8 cellular contexts compared by ENCODE assay signal in genomic region chr11:46489668-46490560, GRCh38.
DNase-seq lines count a peak whose midpoint lies in the region; ATAC-seq, FAIRE-seq and TF ChIP-seq lines count a peak whose summit lies in the region.

No MANE protein-coding gene starts in this region.

- ATAC-seq in Panc1 (peak; percentile 95), K562 (peak; percentile 98), left colon (peak; percentile 21), GM21723 (IDR thresholded peaks at IDR 0.05; ENCODE audit: unreplicated experiment) (no peak)

- H2AFZ ChIP-seq in K562 (ENCODE audit: low read depth, low read length) = no peak overlapping the region

- in situ Hi-C loops in Panc1 (cut with HindIII; ENCODE audit: low pct_unique_long_range_greater_than_20kb, low sequenced_read_pairs) = no loop called here
- in situ Hi-C loops in K562 (cut with MboI) = no loop called here

- CTCF ChIA-PET in Panc1 (lab: Charles Lee) = interaction anchor here (0.5 to 2.1 kb wide), 13 partner anchors 9 to 135 kb away, joined by 3 to 8 read pairs (median 3); no protein-coding TSS in a partner anchor
- CTCF ChIA-PET in K562 (lab: Yijun Ruan, JAX; ENCODE audit: low intra/inter-chr PET ratio) = interaction anchor here (0.7 to 1.8 kb wide), 4 partner anchors 39 to 1118 kb away, joined by 3 to 11 read pairs (median 6); partner anchors contain the start of genes ATG13 and HARBI1

- BruUV-seq in Panc1 (replicated peaks; lab: Mats Ljungman, UMichigan) (TSS peak; percentile 32), K562 (replicated peaks; lab: Mats Ljungman, UMichigan) (TSS peak; percentile 17)

- H3K27me3 ChIP-seq in Panc1 (ENCODE audit: control insufficient read depth, insufficient read depth, low read length) = no peaks in the 10 kb centered on the region
- H3K27me3 ChIP-seq in K562 (ENCODE audit: control insufficient read depth in 2 of 2, insufficient read depth in 2 of 2, low read length in 2 of 2) = no peaks in the 10 kb centered on the region
- no peaks in the 10 kb centered on the region for H3K27me3 ChIP-seq in tibial artery

- no peaks in the 10 kb centered on the region for H3K9me1 ChIP-seq in K562 (ENCODE audit: control insufficient read depth, insufficient read depth, low read length)

- H3K79me2 ChIP-seq in K562 (ENCODE audit: control insufficient read depth, insufficient read depth, low read length) = no peaks in the 10 kb centered on the region

- H3K36me3 ChIP-seq in Panc1 (ENCODE audit: control insufficient read depth, insufficient read depth, low read length) (peaks cover 2% of the 10 kb centered on the region; the same call in 1 of the 2 replicates), K562 (ENCODE audit: control insufficient read depth, insufficient read depth, low read length) (peaks cover 35% of the 10 kb centered on the region), tibial artery (peaks cover 9 to 32% (median 20%) of the 10 kb centered on the region in 3 donors)

- H3K4me3 ChIP-seq in Panc1 (ENCODE audit: low read depth in 2 of 2, low read length in 2 of 2) (no peak overlapping the region), K562 (no peak overlapping the region), tibial artery (no peak overlapping the region)

- TF ChIP-seq CTCF in Panc1 (IDR thresholded peaks at IDR 0.05) = peak; percentile 82
- peak; percentile 58 to 74 (median 70) for TF ChIP-seq CTCF in K562 (IDR thresholded peaks at IDR 0.05 in 2 of 3, conservative IDR thresholded peaks at IDR 0.05 in 1 of 3; ENCODE audit: insufficient read depth in 2 of 3, low read depth in 1 of 3, low read length in 3 of 3)
- peak; percentile 31 to 33 for TF ChIP-seq CTCF in tibial artery (IDR thresholded peaks at IDR 0.05)

- DNase-seq in SIG-M5 treated with dmso at 0.1 percent for 504 hours (lab: John Stamatoyannopoulos, UW; ENCODE audit: unreplicated experiment) (peak; percentile 69), SIG-M5 (lab: John Stamatoyannopoulos, UW) (no peak), HuH-7.5 (ENCODE audit: low spot score) (peak; percentile 37), Panc1 (ENCODE audit: low read depth, low spot score) (peak; percentile 10), K562 (ENCODE audit: extremely low read depth in 1 of 4, low spot score in 3 of 4) (peak; percentile 30 to 69 (median 43)), left colon (peak in 1 of 2 donors; percentile 30), tibial artery (no peak)

- no peak overlapping the region for H3K9ac ChIP-seq in K562 (ENCODE audit: insufficient read depth in 1 of 2, low read depth in 2 of 2, low read length in 2 of 2)

- WGBS in K562 (ENCODE audit: insufficient coverage, low coverage, missing lambda C conversion rate) = 50% methylated on average over 6 of the region's 6 CpGs

- no peaks in the 10 kb centered on the region for H4K20me1 ChIP-seq in K562 (replicated peaks; ENCODE audit: control insufficient read depth, insufficient read depth, low read length)

- intact Hi-C loops in Panc1 (cut with micrococcal nuclease; ENCODE audit: unreplicated experiment) (no loop called here), K562 (cut with micrococcal nuclease) (loop anchor here (2.0 kb wide), 2 partner anchors 39 to 47 kb away; no protein-coding TSS in a partner anchor), left colon (cut with DNase I, micrococcal nuclease) (no loop called here), tibial artery (cut with DNase I; ENCODE audit: low total_unique reads) (no loop called here)

- H3K27ac ChIP-seq in Panc1 (ENCODE audit: low read length) (no peak overlapping the region), K562 (ENCODE audit: extremely low read depth, low read depth, low read length) (no peak overlapping the region), tibial artery (no peak overlapping the region)

- H3K4me1 ChIP-seq in Panc1 (ENCODE audit: control insufficient read depth, insufficient read depth, low read length) = no peaks in the 10 kb centered on the region
- H3K4me1 ChIP-seq in K562 (replicated peaks in 1 of 2; ENCODE audit: control insufficient read depth in 2 of 2, insufficient read depth in 2 of 2, low read length in 2 of 2) = no peaks in the 10 kb centered on the region
- H3K4me1 ChIP-seq in tibial artery = peaks cover 0 to 7% (median 3%) of the 10 kb centered on the region in 4 donors

- TF ChIP-seq POLR2A in K562 (conservative IDR thresholded peaks at IDR 0.05) = no peak

- peak; percentile 91 for FAIRE-seq in K562 (lab: Jason Lieb, UNC)

- H3K4me2 ChIP-seq in K562 (ENCODE audit: insufficient read depth, low read length) = no peak overlapping the region

- TF ChIP-seq RAD21 in K562 (CRISPR knock-in tag; conservative IDR thresholded peaks at IDR 0.05 in 1 of 2, IDR thresholded peaks at IDR 0.05 in 1 of 2) = peak; percentile 66 to 75

- POLR2A ChIA-PET in Panc1 (lab: Charles Lee) (interaction anchor here (1.0 kb wide), 1 partner anchor 39 kb away, joined by 3 read pairs; no protein-coding TSS in a partner anchor), K562 (lab: Yijun Ruan, JAX) (interaction anchor here (0.5 to 2.1 kb wide), 11 partner anchors 9 to 129 kb away, joined by 3 to 8 read pairs (median 4); no protein-coding TSS in a partner anchor)

- no peak for TF ChIP-seq EP300 in K562 (IDR thresholded peaks at IDR 0.05; ENCODE audit: low read length)

- H3K9me3 ChIP-seq in Panc1 (ENCODE audit: control insufficient read depth, insufficient read depth, low read depth, low read length) (no peaks in the 10 kb centered on the region), K562 (replicated peaks; ENCODE audit: control insufficient read depth, insufficient read depth, low read depth, low read length) (no peaks in the 10 kb centered on the region), tibial artery (no peaks in the 10 kb centered on the region)

TF ChIP-seq in K562, 482 proteins besides CTCF, POLR2A, EP300 and RAD21:
- TF ChIP-seq RFX1 (IDR thresholded peaks at IDR 0.05) (peak; percentile 67), JUN (IDR thresholded peaks at IDR 0.05; ENCODE audit: borderline replicate concordance, low read depth, low read length) (no peak), JUN (CRISPR knock-in tag; IDR thresholded peaks at IDR 0.05; ENCODE audit: borderline replicate concordance) (no peak), SMC3 (conservative IDR thresholded peaks at IDR 0.05; ENCODE audit: insufficient read depth, low read depth, low read length) (peak; percentile 57), RCOR1 (IDR thresholded peaks at IDR 0.05; ENCODE audit: borderline replicate concordance in 1 of 2, low read depth in 2 of 2, low read length in 2 of 2) (0 out of 4 replicates have a peak, but pooled peaks of 1 of the 2 experiments have one; percentile 37), TARDBP (IDR thresholded peaks at IDR 0.05) (no peak)
- TF ChIP-seq, protein P1, sequence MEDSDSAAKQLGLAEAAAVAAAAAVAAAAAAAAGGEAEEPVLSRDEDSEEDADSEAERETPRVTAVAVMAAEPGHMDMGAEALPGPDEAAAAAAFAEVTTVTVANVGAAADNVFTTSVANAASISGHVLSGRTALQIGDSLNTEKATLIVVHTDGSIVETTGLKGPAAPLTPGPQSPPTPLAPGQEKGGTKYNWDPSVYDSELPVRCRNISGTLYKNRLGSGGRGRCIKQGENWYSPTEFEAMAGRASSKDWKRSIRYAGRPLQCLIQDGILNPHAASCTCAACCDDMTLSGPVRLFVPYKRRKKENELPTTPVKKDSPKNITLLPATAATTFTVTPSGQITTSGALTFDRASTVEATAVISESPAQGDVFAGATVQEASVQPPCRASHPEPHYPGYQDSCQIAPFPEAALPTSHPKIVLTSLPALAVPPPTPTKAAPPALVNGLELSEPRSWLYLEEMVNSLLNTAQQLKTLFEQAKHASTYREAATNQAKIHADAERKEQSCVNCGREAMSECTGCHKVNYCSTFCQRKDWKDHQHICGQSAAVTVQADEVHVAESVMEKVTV (CRISPR knock-in tag; IDR thresholded peaks at IDR 0.05) = 0 out of 2 replicates have a peak, but pooled peaks have one; percentile 30

Comparison
In these comparisons a context has a peak if more than half of its experiments do, and no peak if none do; other contexts are left out.
1. DNase-seq: peak in SIG-M5 treated with dmso at 0.1 percent for 504 hours (single experiment), HuH-7.5 (single experiment), Panc1 (single experiment) and K562 (4 of 4); none in SIG-M5 (single experiment) and tibial artery (0 of 2).
2. CTCF ChIP-seq: peak in every context shown above with its lines; median percentile 82 in Panc1; 70 in K562; 32 in tibial artery.